11 cellular contexts compared by ENCODE assay signal in genomic region chr19:4389511-4390016, GRCh38. TPM values are rescaled to one million over a fixed set of nuclear protein-coding genes. Genes with fewer than 3 reads are reported as not detected.
A peak's percentile ranks its signal among the peaks of the same experiment; 100 is the strongest.
DNase-seq lines count a peak whose midpoint lies in the region; ATAC-seq and TF ChIP-seq lines count a peak whose summit lies in the region.
"Had no signal": no experiment of that assay in that cellular context is flagged by ENCODE, and none has a peak within 500 bp of the region (broad histone marks: within the 10 kb centered on the region; RNA-seq: fewer than 3 reads in every experiment).

No MANE protein-coding gene starts in this region.

- peak overlapping the region; percentile 73 for H3K56ac ChIP-seq in mesendoderm (ENCODE audit: low read length)

- H3K9me3 ChIP-seq in HUES48 (ENCODE audit: control insufficient read depth, insufficient read depth, low read length) (no peaks in the 10 kb centered on the region), subcutaneous abdominal adipose tissue (ENCODE audit: control insufficient read depth in 5 of 5, low read length in 5 of 5) (no peaks in the 10 kb centered on the region)

- H3K23ac ChIP-seq in mesendoderm (ENCODE audit: low read length), result no peak overlapping the region

- H2BK5ac ChIP-seq in mesendoderm (ENCODE audit: low read length), result peak overlapping the region; percentile 56

- H3K4me1 ChIP-seq in HUES48 (ENCODE audit: control insufficient read depth, insufficient read depth, low read length) (peaks cover 36% of the 10 kb centered on the region), mesendoderm (ENCODE audit: control insufficient read depth, low read depth, low read length) (peaks cover 18% of the 10 kb centered on the region), subcutaneous abdominal adipose tissue (ENCODE audit: control insufficient read depth in 5 of 5, insufficient read depth in 5 of 5, low read length in 5 of 5) (peaks cover 33 to 86% (median 62%) of the 10 kb centered on the region in 5 donors)

- H3K27me3 ChIP-seq in HUES48 (ENCODE audit: control insufficient read depth, insufficient read depth, low read length) (no peaks in the 10 kb centered on the region; the same call in 1 of the 2 replicates), mesendoderm (ENCODE audit: insufficient read depth, low read length, poor library complexity) (no peaks in the 10 kb centered on the region), subcutaneous abdominal adipose tissue (ENCODE audit: control insufficient read depth in 5 of 5, insufficient read depth in 4 of 5, low read length in 5 of 5) (no peaks in the 10 kb centered on the region)

- no peak overlapping the region for H3K4me3 ChIP-seq in HUES48 (ENCODE audit: low read depth, low read length)
- peak overlapping the region; percentile 24 for H3K4me3 ChIP-seq in coronary artery
- H3K4me3 ChIP-seq in mesendoderm (ENCODE audit: low read length), result no peak overlapping the region
- H3K4me3 ChIP-seq in subcutaneous abdominal adipose tissue (ENCODE audit: low read depth in 1 of 5, low read length in 5 of 5), result peak overlapping the region in 3 of 5 donors; percentile 27 to 40 (median 31)

- DNase-seq in coronary artery (ENCODE audit: low spot score), result no peak
- no peak for DNase-seq in mesendoderm
- no peak for DNase-seq in NCI-H510A (lab: John Stamatoyannopoulos, UW)
- no peak for DNase-seq in SW 1271 (lab: John Stamatoyannopoulos, UW)
- no peak for DNase-seq in NCI-H1417 treated with DMSO at 0.1 percent for 48 hours (lab: John Stamatoyannopoulos, UW)
- DNase-seq: activated CD4-positive, alpha-beta T cell treated with anti-CD3 and anti-CD28 coated beads for 1 hour; NCI-H1092; SHP77 had no signal

- ATAC-seq in HG03520 (IDR thresholded peaks at IDR 0.05; ENCODE audit: unreplicated experiment), result no peak

- no peak for TF ChIP-seq CTCF in coronary artery (IDR thresholded peaks at IDR 0.05)

- H4K8ac ChIP-seq in mesendoderm (ENCODE audit: low read depth, low read length), result no peak overlapping the region

- H3K27ac ChIP-seq in HUES48 (ENCODE audit: low read depth, low read length) (peak overlapping the region; percentile 85), coronary artery (peak overlapping the region; percentile 32 to 84), mesendoderm (ENCODE audit: low read depth, low read length) (peak overlapping the region; percentile 84), subcutaneous abdominal adipose tissue (ENCODE audit: low read depth, low read length) (peak overlapping the region; percentile 84)

- no peak overlapping the region for H3K4ac ChIP-seq in mesendoderm (ENCODE audit: low read depth, low read length)

- peak overlapping the region; percentile 1 for H3K18ac ChIP-seq in mesendoderm (ENCODE audit: low read length)

- H2BK120ac ChIP-seq in mesendoderm (ENCODE audit: low read depth, low read length), result no peak overlapping the region

- H3K4me2 ChIP-seq in mesendoderm (ENCODE audit: low read length), result no peak overlapping the region

- H3K79me2 ChIP-seq in mesendoderm (ENCODE audit: control insufficient read depth, insufficient read depth, low read length), result peaks cover 47% of the 10 kb centered on the region

- H2AK5ac ChIP-seq in mesendoderm (ENCODE audit: low read length), result peak overlapping the region; percentile 5

- peaks cover 34% of the 10 kb centered on the region for H3K79me1 ChIP-seq in mesendoderm (ENCODE audit: low read length)

- H2BK15ac ChIP-seq in mesendoderm (replicated peaks; ENCODE audit: low read depth), result no peak overlapping the region

- H3K9ac ChIP-seq in HUES48 (ENCODE audit: low read depth, low read length) (no peak overlapping the region), mesendoderm (ENCODE audit: low read length) (peak overlapping the region; percentile 36), subcutaneous abdominal adipose tissue (ENCODE audit: low read length in 5 of 5) (peak overlapping the region in 3 of 5 donors; percentile 11 to 58 (median 55))

- WGBS in mesendoderm (ENCODE audit: extremely low coverage, insufficient coverage, low lambda C conversion rate), result no CpG with 5 or more reads among the region's 17 CpGs

- no peak overlapping the region for H4K5ac ChIP-seq in mesendoderm (ENCODE audit: low read length)

- H3K36me3 ChIP-seq in HUES48 (ENCODE audit: control insufficient read depth, insufficient read depth, low read length) (no peaks in the 10 kb centered on the region), mesendoderm (ENCODE audit: control insufficient read depth, insufficient read depth, low read length) (no peaks in the 10 kb centered on the region), subcutaneous abdominal adipose tissue (ENCODE audit: control insufficient read depth in 5 of 5, insufficient read depth in 5 of 5, low read length in 5 of 5) (peaks cover 0 to 10% (median 7%) of the 10 kb centered on the region in 5 donors)

RNA-seq across cellular contexts. Expression of gene SH3GL1, which starts 10.8 kb away (rescaled TPM):
- polyA plus RNA-seq in mesendoderm (2013, experiment 1 of 2), result 103 TPM
- polyA plus RNA-seq in mesendoderm (2013, experiment 2 of 2), result 105 TPM

RNA-seq across cellular contexts. Expression of gene CHAF1A, which starts 12.9 kb away (rescaled TPM):
- polyA plus RNA-seq in mesendoderm (2013, experiment 1 of 2), result 107 TPM
- polyA plus RNA-seq in mesendoderm (2013, experiment 2 of 2), result 110 TPM

RNA-seq across cellular contexts. Expression of gene MPND, which starts 46.2 kb away (rescaled TPM):
- polyA plus RNA-seq in mesendoderm (2013, experiment 1 of 2), result 10.3 TPM
- polyA plus RNA-seq in mesendoderm (2013, experiment 2 of 2), result 10.5 TPM

RNA-seq across cellular contexts. Expression of gene STAP2, which starts 50.9 kb away (rescaled TPM):
- polyA plus RNA-seq in mesendoderm (2013, experiment 1 of 2), result 29.0 TPM
- 28.2 TPM for polyA plus RNA-seq in mesendoderm (2013, experiment 2 of 2)

Comparison
In these comparisons a context has a peak if more than half of its experiments do, and no peak if none do; other contexts are left out.
1. H3K4me3 ChIP-seq: peak in coronary artery (single experiment) and subcutaneous abdominal adipose tissue (3 of 5); none in HUES48 (single experiment) and mesendoderm (single experiment).
2. Peak in every context shown above with its lines, with median percentiles within 50 percentile points of each other: H3K27ac ChIP-seq.